Comparison of ENCODE assay signal across 1 cellular context in the genomic region with DNA sequence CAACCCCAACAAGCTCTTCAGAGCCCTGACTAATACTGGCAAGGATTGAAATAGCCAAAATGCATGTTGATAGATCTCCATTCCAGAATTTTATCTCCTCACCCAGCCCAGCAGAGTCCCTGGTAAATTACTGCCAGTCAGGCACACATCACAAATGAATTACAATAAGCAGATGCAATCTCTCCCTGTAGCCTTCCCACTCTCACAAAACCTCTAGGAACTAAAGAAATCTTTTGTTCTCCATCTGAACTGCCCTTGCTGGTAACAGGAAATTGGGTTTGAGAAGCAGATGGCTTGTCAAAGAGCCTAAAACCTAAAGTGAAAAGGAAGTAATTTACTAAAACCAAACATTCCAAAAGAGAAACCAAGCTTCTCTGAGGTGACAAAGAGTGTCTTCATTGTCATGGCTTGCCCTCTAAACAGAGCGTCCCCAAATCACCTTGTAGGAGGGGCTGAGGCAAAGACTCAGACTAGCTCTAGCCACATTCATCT.
TF ChIP-seq lines count a peak whose summit lies in the region.

No MANE protein-coding gene starts in this region.

TF ChIP-seq in IMR-90, 13 proteins besides CTCF, POLR2A, EP300 and RAD21 (continued from another document):
- TF ChIP-seq CHD1 (IDR thresholded peaks at IDR 0.05; ENCODE audit: low read depth, low read length): no peak
- no peak for TF ChIP-seq RFX5 (IDR thresholded peaks at IDR 0.05; ENCODE audit: low read depth, low read length)
- no peak for TF ChIP-seq MAFK (IDR thresholded peaks at IDR 0.05; ENCODE audit: low read depth, low read length)
- no peak for TF ChIP-seq MAZ (IDR thresholded peaks at IDR 0.05; ENCODE audit: borderline replicate concordance, low read depth, low read length)
